ENCODE assay signal across 24 cellular contexts in genomic region chr1:224995602-224996001, GRCh38.
DNase-seq lines count a peak whose midpoint lies in the region; ATAC-seq, FAIRE-seq and TF ChIP-seq lines count a peak whose summit lies in the region.
"Had no signal": no experiment of that assay in that cellular context is flagged by ENCODE, and none has a peak within 500 bp of the region (broad histone marks: within the 10 kb centered on the region; RNA-seq: fewer than 3 reads in every experiment).

No MANE protein-coding gene starts in this region.

- no peak for TF ChIP-seq POLR2A in K562 (conservative IDR thresholded peaks at IDR 0.05)

- no peaks in the 10 kb centered on the region for H3K4me1 ChIP-seq in HEK293 (ENCODE audit: control insufficient read depth, insufficient read depth, low read length)
- H3K4me1 ChIP-seq in K562 (replicated peaks in 1 of 2; ENCODE audit: control insufficient read depth in 2 of 2, insufficient read depth in 2 of 2, low read length in 2 of 2) = no peaks in the 10 kb centered on the region
- H3K4me1 ChIP-seq: BE2C had no signal

- no peaks in the 10 kb centered on the region for H3K9me1 ChIP-seq in K562 (ENCODE audit: control insufficient read depth, insufficient read depth, low read length)

- no peak for TF ChIP-seq RAD21 in K562 (CRISPR knock-in tag; conservative IDR thresholded peaks at IDR 0.05 in 1 of 2, IDR thresholded peaks at IDR 0.05 in 1 of 2)

- DNase-seq in Calu3 (no peak), K562 (ENCODE audit: extremely low read depth in 1 of 4, low spot score in 3 of 4) (no peak), caudate nucleus (lab: John Stamatoyannopoulos, UW) (no peak)
- DNase-seq in stimulated activated CD4-positive, alpha-beta T cell treated with anti-CD3 and anti-CD28 coated beads, Interleukin-15, amount 100 ng/mL, for 24 hours = no peak
- no peak for DNase-seq in stimulated activated naive CD8-positive, alpha-beta T cell treated with anti-CD3 and anti-CD28 coated beads, Interleukin-15, amount 100 ng/mL, for 72 hours
- DNase-seq: 8988T; ACHN; BE2C; C1 segment of cervical spinal cord; CD4-positive, alpha-beta memory T cell; CD4-positive, CD25-positive, alpha-beta regulatory T cell; CD8-positive, alpha-beta memory T cell; COR-L47; DMS79 treated with DMSO at 0.1 percent for 48 hours; GDM1 had no signal

- ATAC-seq in K562 (no peak), HG03457 (IDR thresholded peaks at IDR 0.05; ENCODE audit: unreplicated experiment) (no peak)
- no peak for ATAC-seq in stimulated activated naive CD8-positive, alpha-beta T cell treated with anti-CD3 and anti-CD28 coated beads, Interleukin-15, amount 100 ng/mL, for 72 hours
- ATAC-seq: GM12878 had no signal

- H3K36me3 ChIP-seq in HEK293 (ENCODE audit: control insufficient read depth in 2 of 2, insufficient read depth in 1 of 2, low read length in 2 of 2) (no peaks in the 10 kb centered on the region; a peak in 1 of 3 replicates), K562 (ENCODE audit: control insufficient read depth, insufficient read depth, low read length) (no peaks in the 10 kb centered on the region)
- H3K36me3 ChIP-seq: BE2C, BLaER1 had no signal

- TF ChIP-seq CTCF in Calu3 (IDR thresholded peaks at IDR 0.05; ENCODE audit: unreplicated experiment) (no peak), HEK293 (tag by site-specific recombination; IDR thresholded peaks at IDR 0.05) (no peak), K562 (IDR thresholded peaks at IDR 0.05 in 2 of 3, conservative IDR thresholded peaks at IDR 0.05 in 1 of 3; ENCODE audit: insufficient read depth in 2 of 3, low read depth in 1 of 3, low read length in 3 of 3) (no peak)

- no peak overlapping the region for H3K4me2 ChIP-seq in K562 (ENCODE audit: insufficient read depth, low read length)
- H3K4me2 ChIP-seq: BLaER1 had no signal

- CTCF ChIA-PET in Calu3 (lab: Charles Lee) (no interaction called here), HEK293 (lab: Yijun Ruan, JAX) (interaction anchor here (0.6 kb wide), 1 partner anchor 1167 kb away, joined by 3 read pairs; no protein-coding TSS in a partner anchor), K562 (lab: Yijun Ruan, JAX; ENCODE audit: low intra/inter-chr PET ratio) (no interaction called here)

- H2AFZ ChIP-seq in K562 (ENCODE audit: low read depth, low read length) = no peak overlapping the region

- H3K79me2 ChIP-seq in K562 (ENCODE audit: control insufficient read depth, insufficient read depth, low read length) = no peaks in the 10 kb centered on the region

- in situ Hi-C loops in K562 (cut with MboI) = no loop called here

- no peak for TF ChIP-seq EP300 in K562 (IDR thresholded peaks at IDR 0.05; ENCODE audit: low read length)

- intact Hi-C loops in Calu3 (cut with micrococcal nuclease; ENCODE audit: unreplicated experiment) = loop anchor here (5.0 to 10.0 kb wide), 2 partner anchors 63 to 481 kb away; no protein-coding TSS in a partner anchor
- intact Hi-C loops in K562 (cut with micrococcal nuclease) = no loop called here

- H3K27ac ChIP-seq in HEK293 (ENCODE audit: extremely low read depth, low read depth, low read length) = no peak overlapping the region
- no peak overlapping the region for H3K27ac ChIP-seq in K562 (ENCODE audit: extremely low read depth, low read depth, low read length)
- H3K27ac ChIP-seq in caudate nucleus (ENCODE audit: low read depth, low read length) = no peak overlapping the region
- H3K27ac ChIP-seq: BLaER1 had no signal

- H3K4me3 ChIP-seq in HEK293 (ENCODE audit: low read depth, low read length) (no peak overlapping the region), K562 (no peak overlapping the region)
- H3K4me3 ChIP-seq: BLaER1, GM12878 had no signal

- 61% methylated on average over 1 of the region's 1 CpG for WGBS in K562 (ENCODE audit: insufficient coverage, low coverage, missing lambda C conversion rate)

- FAIRE-seq in G401.6 (lab: Jason Lieb, UNC) (peak; percentile 52), K562 (lab: Jason Lieb, UNC) (no peak)
- FAIRE-seq: A204.1, D721Med, GM12878, GM12892 had no signal

- H3K36me3 Mint-ChIP-seq in Calu3 (ENCODE audit: insufficient read depth, unreplicated experiment) = no peaks in the 10 kb centered on the region
- H3K36me3 Mint-ChIP-seq: CD4-positive, CD25-positive, alpha-beta regulatory T cell; CD8-positive, alpha-beta memory T cell had no signal

- H3K9me3 Mint-ChIP-seq in Calu3 (ENCODE audit: low read depth, unreplicated experiment) = no peaks in the 10 kb centered on the region
- peaks cover 15 to 22% of the 10 kb centered on the region in 2 donors for H3K9me3 Mint-ChIP-seq in stimulated activated naive CD8-positive, alpha-beta T cell treated with anti-CD3 and anti-CD28 coated beads, Interleukin-15, amount 100 ng/mL, for 72 hours

- no peaks in the 10 kb centered on the region for H3K9me3 ChIP-seq in HEK293 (ENCODE audit: control insufficient read depth, insufficient read depth, low read depth, low read length)
- no peaks in the 10 kb centered on the region for H3K9me3 ChIP-seq in K562 (replicated peaks; ENCODE audit: control insufficient read depth, insufficient read depth, low read depth, low read length)
- H3K9me3 ChIP-seq: BE2C had no signal

- POLR2A ChIA-PET in HEK293 (lab: Yijun Ruan, JAX) (no interaction called here), K562 (lab: Yijun Ruan, JAX) (no interaction called here)

- no peak overlapping the region for H3K9ac ChIP-seq in K562 (ENCODE audit: insufficient read depth in 1 of 2, low read depth in 2 of 2, low read length in 2 of 2)
- H3K9ac ChIP-seq: BLaER1 had no signal

- no TSS peak for BruUV-seq in Calu3 (replicated peaks; lab: Mats Ljungman, UMichigan)
- no TSS peak for BruUV-seq in K562 (replicated peaks; lab: Mats Ljungman, UMichigan)

- H4K20me1 ChIP-seq in K562 (replicated peaks; ENCODE audit: control insufficient read depth, insufficient read depth, low read length) = no peaks in the 10 kb centered on the region
- H4K20me1 ChIP-seq: BLaER1 had no signal

- peak overlapping the region; percentile 10 for H3K27ac Mint-ChIP-seq in Calu3 (ENCODE audit: unreplicated experiment)
- H3K27ac Mint-ChIP-seq in stimulated activated naive CD8-positive, alpha-beta T cell treated with anti-CD3 and anti-CD28 coated beads, Interleukin-15, amount 100 ng/mL, for 72 hours = no peak overlapping the region
- H3K27ac Mint-ChIP-seq: CD14-positive monocyte; CD4-positive, alpha-beta memory T cell; CD4-positive, CD25-positive, alpha-beta regulatory T cell had no signal

- no peaks in the 10 kb centered on the region for H3K27me3 ChIP-seq in K562 (ENCODE audit: control insufficient read depth in 2 of 2, insufficient read depth in 2 of 2, low read length in 2 of 2)
- H3K27me3 ChIP-seq: BE2C, BLaER1 had no signal

- no peaks in the 10 kb centered on the region for H3K27me3 Mint-ChIP-seq in Calu3 (ENCODE audit: unreplicated experiment)
- H3K27me3 Mint-ChIP-seq in stimulated activated naive CD8-positive, alpha-beta T cell treated with anti-CD3 and anti-CD28 coated beads, Interleukin-15, amount 100 ng/mL, for 72 hours = no peaks in the 10 kb centered on the region
- H3K27me3 Mint-ChIP-seq: CD4-positive, CD25-positive, alpha-beta regulatory T cell had no signal

- H3K4me1 Mint-ChIP-seq in Calu3 (ENCODE audit: low read depth, unreplicated experiment) = peaks cover 36% of the 10 kb centered on the region
- H3K4me1 Mint-ChIP-seq in stimulated activated naive CD8-positive, alpha-beta T cell treated with anti-CD3 and anti-CD28 coated beads, Interleukin-15, amount 100 ng/mL, for 72 hours = no peaks in the 10 kb centered on the region
- H3K4me1 Mint-ChIP-seq: CD14-positive monocyte; CD4-positive, alpha-beta memory T cell; CD4-positive, CD25-positive, alpha-beta regulatory T cell; CD8-positive, alpha-beta memory T cell had no signal

- H3K4me3 Mint-ChIP-seq in Calu3 (ENCODE audit: low read depth, unreplicated experiment) = peak overlapping the region; percentile 4
- H3K4me3 Mint-ChIP-seq in stimulated activated naive CD8-positive, alpha-beta T cell treated with anti-CD3 and anti-CD28 coated beads, Interleukin-15, amount 100 ng/mL, for 72 hours = no peak overlapping the region
- H3K4me3 Mint-ChIP-seq: CD14-positive monocyte; CD4-positive, alpha-beta memory T cell; CD4-positive, CD25-positive, alpha-beta regulatory T cell; CD8-positive, alpha-beta memory T cell had no signal

TF ChIP-seq in HEK293, 187 proteins besides CTCF, POLR2A, EP300 and RAD21:
- no peak for TF ChIP-seq SCRT2 (tag by site-specific recombination; IDR thresholded peaks at IDR 0.05)
- peak; percentile 44 for TF ChIP-seq SETDB1 (IDR thresholded peaks at IDR 0.05; ENCODE audit: insufficient read length, low read length)
TF ChIP-seq in HEK293: peak in this region for 1.

TF ChIP-seq in K562, 482 proteins besides CTCF, POLR2A, EP300 and RAD21:
- TF ChIP-seq HLTF (IDR thresholded peaks at IDR 0.05) (0 out of 2 replicates have a peak, but pooled peaks have one; percentile 34), LARP7 (IDR thresholded peaks at IDR 0.05) (no peak), TRIM28 (IDR thresholded peaks at IDR 0.05) (peak; percentile 51; the same call in 1 of the 2 replicates)
